In genomic region chr4:91319869-91320268, GRCh38 we compare ENCODE assay signal across 12 cellular contexts.
A peak's percentile ranks its signal among the peaks of the same experiment; 100 is the strongest.
DNase-seq lines count a peak whose midpoint lies in the region; FAIRE-seq and TF ChIP-seq lines count a peak whose summit lies in the region.
"Had no signal": no experiment of that assay in that cellular context is flagged by ENCODE, and none has a peak within 500 bp of the region (broad histone marks: within the 10 kb centered on the region; RNA-seq: fewer than 3 reads in every experiment).

No MANE protein-coding gene starts in this region.

- H3K27ac Mint-ChIP-seq in activated naive CD8-positive, alpha-beta T cell treated with anti-CD3 and anti-CD28 coated beads for 36 hours, result no peak overlapping the region
- H3K27ac Mint-ChIP-seq: CD8-positive, alpha-beta memory T cell had no signal

- DNase-seq in NCI-H1105 (lab: John Stamatoyannopoulos, UW) (peak; percentile 16), NCI-H1105 treated with DMSO at 0.1 percent for 48 hours (lab: John Stamatoyannopoulos, UW) (no peak), NCI-H1417 treated with DMSO at 0.1 percent for 48 hours (lab: John Stamatoyannopoulos, UW) (peak; percentile 21), SK-N-DZ (ENCODE audit: low spot score) (peak; percentile 13), kidney tubule cell (ENCODE audit: low spot score) (peak; percentile 25), D721Med (ENCODE audit: insufficient read length, low spot score) (no peak)
- DNase-seq in activated naive CD8-positive, alpha-beta T cell treated with anti-CD3 and anti-CD28 coated beads for 36 hours, result no peak
- no peak for DNase-seq in activated CD8-positive, alpha-beta memory T cell treated with anti-CD3 and anti-CD28 coated beads for 24 hours
- DNase-seq: AML-193; CD8-positive, alpha-beta memory T cell; DMS 273 treated with DMSO at 0.1 percent for 48 hours had no signal

- peaks cover 10% of the 10 kb centered on the region for H3K9me3 Mint-ChIP-seq in activated naive CD8-positive, alpha-beta T cell treated with anti-CD3 and anti-CD28 coated beads for 36 hours

- H3K36me3 Mint-ChIP-seq in activated naive CD8-positive, alpha-beta T cell treated with anti-CD3 and anti-CD28 coated beads for 36 hours, result no peaks in the 10 kb centered on the region
- H3K36me3 Mint-ChIP-seq: CD8-positive, alpha-beta memory T cell had no signal

- no peak for TF ChIP-seq CTCF in D721Med (IDR thresholded peaks at IDR 0.05; ENCODE audit: insufficient read depth, missing control alignments)

- H3K4me3 Mint-ChIP-seq in activated naive CD8-positive, alpha-beta T cell treated with anti-CD3 and anti-CD28 coated beads for 36 hours, result no peak overlapping the region
- H3K4me3 Mint-ChIP-seq: CD8-positive, alpha-beta memory T cell had no signal

- no peaks in the 10 kb centered on the region for H3K4me1 Mint-ChIP-seq in activated naive CD8-positive, alpha-beta T cell treated with anti-CD3 and anti-CD28 coated beads for 36 hours
- H3K4me1 Mint-ChIP-seq: CD8-positive, alpha-beta memory T cell had no signal

- H3K27me3 Mint-ChIP-seq in activated naive CD8-positive, alpha-beta T cell treated with anti-CD3 and anti-CD28 coated beads for 36 hours, result no peaks in the 10 kb centered on the region
- H3K27me3 Mint-ChIP-seq: CD8-positive, alpha-beta memory T cell had no signal

- no peak for FAIRE-seq in D721Med (lab: Jason Lieb, UNC)
- FAIRE-seq: H1 had no signal

Comparison
In these comparisons a context has a peak if more than half of its experiments do, and no peak if none do; other contexts are left out.
1. DNase-seq: peak in NCI-H1105 (single experiment), NCI-H1417 treated with DMSO at 0.1 percent for 48 hours (single experiment), SK-N-DZ (single experiment) and kidney tubule cell (single experiment); none in NCI-H1105 treated with DMSO at 0.1 percent for 48 hours (single experiment), activated naive CD8-positive, alpha-beta T cell treated with anti-CD3 and anti-CD28 coated beads for 36 hours (single experiment), activated CD8-positive, alpha-beta memory T cell treated with anti-CD3 and anti-CD28 coated beads for 24 hours (single experiment) and D721Med (single experiment).